9 cellular contexts compared by ENCODE assay signal in the genomic region with DNA sequence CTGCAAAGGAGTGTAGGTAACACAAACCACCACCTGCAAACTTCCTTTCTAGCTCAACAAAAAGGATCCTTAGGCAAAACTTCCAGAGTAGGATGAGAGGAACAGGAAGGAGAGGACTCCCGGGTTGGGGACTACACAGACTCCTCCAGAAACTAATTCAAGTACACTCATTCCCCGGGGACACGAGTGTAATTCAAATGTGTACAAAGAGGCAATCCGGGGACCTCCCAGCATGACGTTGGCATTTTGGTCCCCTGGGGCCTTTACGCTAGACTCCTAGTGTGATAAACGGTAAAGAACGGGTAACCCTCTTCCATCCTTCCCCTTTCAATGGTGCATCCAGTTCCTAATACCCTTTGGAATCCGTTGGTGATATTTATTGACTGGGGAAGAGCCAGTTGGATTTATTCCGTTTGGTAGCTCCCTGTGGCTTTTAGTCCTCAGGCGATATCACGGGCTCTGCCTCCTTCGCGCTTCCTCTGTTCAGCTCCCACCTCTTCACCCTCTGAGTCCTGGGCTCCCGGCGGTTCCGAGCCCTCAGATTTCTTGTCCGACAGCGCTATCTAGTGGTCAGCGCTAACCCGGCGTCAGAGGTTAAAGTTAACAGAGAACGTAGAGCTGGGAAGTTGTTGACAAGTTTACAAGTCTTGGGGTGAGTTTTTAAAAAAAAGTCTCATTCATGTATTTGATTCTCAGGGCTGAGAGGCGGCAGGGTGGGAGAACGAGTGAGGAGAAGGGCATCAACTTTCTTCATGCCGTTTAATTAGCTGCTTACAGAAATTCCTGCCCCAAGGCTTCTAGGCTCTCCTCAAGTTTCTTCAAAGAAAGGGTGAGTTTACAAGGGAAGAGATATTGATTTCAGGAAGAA. TPM values are rescaled to one million over a fixed set of nuclear protein-coding genes. Genes with fewer than 3 reads are reported as not detected.
A peak's percentile ranks its signal among the peaks of the same experiment; 100 is the strongest.
DNase-seq lines count a peak whose midpoint lies in the region; ATAC-seq and TF ChIP-seq lines count a peak whose summit lies in the region.
"Had no signal": no experiment of that assay in that cellular context is flagged by ENCODE, and none has a peak within 500 bp of the region (broad histone marks: within the 10 kb centered on the region; RNA-seq: fewer than 3 reads in every experiment).

No MANE protein-coding gene starts in this region.

- no peaks in the 10 kb centered on the region for H3K9me3 ChIP-seq in right lobe of liver

- H3K4me1 ChIP-seq in right lobe of liver: peaks cover 0 to 54% (median 3%) of the 10 kb centered on the region in 4 donors

- intact Hi-C loops in right lobe of liver (cut with DNase I): no loop called here

- H3K27ac ChIP-seq in coronary artery (peak overlapping the region; percentile 53 to 91), right lobe of liver (no peak overlapping the region)

- no peak for TF ChIP-seq POLR2A in right lobe of liver (IDR thresholded peaks at IDR 0.05)

- peak; percentile 87 for DNase-seq in Ammon's horn (ENCODE audit: low spot score)
- DNase-seq in NCI-H345 (lab: John Stamatoyannopoulos, UW): peak; percentile 81
- DNase-seq in activated CD4-positive, alpha-beta T cell treated with anti-CD3 and anti-CD28 coated beads for 24 hours (ENCODE audit: low read depth in 2 of 2): peak; percentile 75 to 77
- peak; percentile 91 for DNase-seq in coronary artery (ENCODE audit: low spot score)
- DNase-seq in right lobe of liver: peak; percentile 78 to 84 (median 80)
- DNase-seq in stimulated activated CD4-positive, alpha-beta T cell treated with anti-CD3 and anti-CD28 coated beads, TNF-alpha, amount 100 ng/mL, for 24 hours (ENCODE audit: low read depth in 3 of 3): peak; percentile 77 to 79 (median 79)

- no peaks in the 10 kb centered on the region for H3K36me3 ChIP-seq in right lobe of liver

- peaks cover 7 to 32% of the 10 kb centered on the region in 2 donors for H3K27me3 ChIP-seq in right lobe of liver

- ATAC-seq in GM19023 (IDR thresholded peaks at IDR 0.05; ENCODE audit: unreplicated experiment) (peak; percentile 67), HG03175 (IDR thresholded peaks at IDR 0.05; ENCODE audit: unreplicated experiment) (peak; percentile 77), right lobe of liver (peak; percentile 88 to 91 (median 90))

- H3K4me3 ChIP-seq in coronary artery: peak overlapping the region; percentile 63
- peak overlapping the region in 1 of 3 donors; percentile 21 for H3K4me3 ChIP-seq in right lobe of liver

- TF ChIP-seq CTCF in coronary artery (IDR thresholded peaks at IDR 0.05) (peak; percentile 84), right lobe of liver (IDR thresholded peaks at IDR 0.05) (peak; percentile 86 to 90 (median 87))

- 1% methylated on average over 26 of the region's 26 CpGs for WGBS in right lobe of liver (ENCODE audit: insufficient coverage, low coverage, low lambda C conversion rate, missing lambda C conversion rate)

RNA-seq across cellular contexts. Expression of gene COL12A1, which starts 2.9 kb away (rescaled TPM):
- total RNA-seq in right lobe of liver: 1 to 10 TPM; 1.1 to 4.4 (median 3.0) TPM
- total RNA-seq: T-helper 1 cell treated with Interleukin-12 subunit alpha and Interleukin-12 subunit beta and Interleukin-4 antibody, amounts not matched to agents 30 ng/mL and 1 ng/mL, for 36 hours had no signal

RNA-seq across cellular contexts. Expression of gene COX7A2, which starts 34.8 kb away (rescaled TPM):
- 100 to 1,000 TPM; 159 to 345 (median 218) TPM for total RNA-seq in right lobe of liver

Comparison
In these comparisons a context has a peak if more than half of its experiments do, and no peak if none do; other contexts are left out.
1. H3K27ac ChIP-seq: peak in coronary artery (2 of 2); none in right lobe of liver (0 of 3).
2. Peak in every context shown above with its lines, with median percentiles within 50 percentile points of each other: DNase-seq and ATAC-seq.